8 cellular contexts compared by ENCODE assay signal in the genomic region with DNA sequence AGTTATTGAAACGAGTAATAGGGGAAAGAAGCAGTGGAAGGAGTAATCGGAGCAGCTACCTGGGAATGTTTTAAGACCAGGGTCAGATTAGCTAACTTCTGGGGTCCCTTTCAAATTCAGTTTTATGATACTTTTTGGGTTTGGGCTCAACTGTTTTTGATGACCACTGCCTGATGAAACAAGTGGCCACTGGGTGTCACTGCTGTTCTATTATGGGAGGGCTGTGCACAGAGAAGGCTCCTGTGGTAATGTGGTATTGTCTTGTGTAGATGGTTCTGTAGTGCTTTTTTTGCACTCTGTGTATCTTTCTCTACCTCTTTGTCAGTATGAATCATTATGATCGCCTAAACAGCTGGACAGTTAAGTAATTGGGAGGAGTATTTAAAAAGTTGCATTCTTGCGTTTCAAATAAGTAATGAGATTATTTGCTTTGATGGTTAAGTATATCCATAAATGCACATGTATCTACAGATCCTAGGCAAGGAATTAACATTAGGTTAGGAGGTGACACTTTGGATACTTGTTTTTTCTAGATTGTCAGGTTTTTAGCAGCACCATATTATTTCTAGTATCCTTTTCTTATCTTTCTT.
DNase-seq lines count a peak whose midpoint lies in the region; ATAC-seq and TF ChIP-seq lines count a peak whose summit lies in the region.

No MANE protein-coding gene starts in this region.

- H3K27ac ChIP-seq in neural progenitor cell = no peak overlapping the region

- H3K27me3 Mint-ChIP-seq in neural progenitor cell (ENCODE audit: insufficient read depth, low read depth) = no peaks in the 10 kb centered on the region

- H3K9me3 Mint-ChIP-seq in neural progenitor cell = peaks cover 5% of the 10 kb centered on the region

- H3F3A ChIP-seq in neural progenitor cell (ENCODE audit: low read depth) = no peaks in the 10 kb centered on the region

- H3K36me3 ChIP-seq in neural progenitor cell = no peaks in the 10 kb centered on the region

- H3K27ac Mint-ChIP-seq in neural progenitor cell = no peak overlapping the region

- H3K27me3 ChIP-seq in neural progenitor cell = no peaks in the 10 kb centered on the region

- peak in 10 of 14 donors; percentile 2 to 43 (median 15) for DNase-seq in C1 segment of cervical spinal cord (lab: John Stamatoyannopoulos, UW)
- DNase-seq in NCI-H146 (lab: John Stamatoyannopoulos, UW) = peak; percentile 36
- DNase-seq in fibroblast of pulmonary artery (ENCODE audit: low read depth) = peak; percentile 72
- peak; percentile 77 for DNase-seq in neural progenitor cell (ENCODE audit: low spot score)
- DNase-seq in activated effector memory CD4-positive, alpha-beta T cell treated with Interleukin-2 at 50 U/mL for 16 hours = no peak

- no peaks in the 10 kb centered on the region for H4K20me1 ChIP-seq in neural progenitor cell (ENCODE audit: low read depth)

- no peaks in the 10 kb centered on the region for H3K4me1 ChIP-seq in neural progenitor cell

- no peak overlapping the region for H3K4me3 Mint-ChIP-seq in neural progenitor cell

- peak; percentile 76 for TF ChIP-seq CTCF in WI38 (IDR thresholded peaks at IDR 0.05; ENCODE audit: low read depth, low read length)
- peak; percentile 80 for TF ChIP-seq CTCF in fibroblast of pulmonary artery (IDR thresholded peaks at IDR 0.05; ENCODE audit: low read length, missing control alignments)
- TF ChIP-seq CTCF in neural progenitor cell (IDR thresholded peaks at IDR 0.05) = peak; percentile 85

- H3K36me3 Mint-ChIP-seq in neural progenitor cell = no peaks in the 10 kb centered on the region

- no peaks in the 10 kb centered on the region for H3K79me2 ChIP-seq in neural progenitor cell (ENCODE audit: low read depth)

- H3K4me3 ChIP-seq in WI38 (ENCODE audit: low read depth, low read length) (no peak overlapping the region), fibroblast of pulmonary artery (replicated peaks; ENCODE audit: low read depth, low read length) (no peak overlapping the region), neural progenitor cell (no peak overlapping the region)

- H3K9me3 ChIP-seq in neural progenitor cell (ENCODE audit: low read depth) = no peaks in the 10 kb centered on the region

- peaks cover 2% of the 10 kb centered on the region for H3K4me1 Mint-ChIP-seq in neural progenitor cell

- no peak overlapping the region for H3K9ac ChIP-seq in neural progenitor cell

- ATAC-seq in GM18858 (IDR thresholded peaks at IDR 0.05; ENCODE audit: unreplicated experiment) (peak; percentile 81), HG02973 (IDR thresholded peaks at IDR 0.05; ENCODE audit: unreplicated experiment) (peak; percentile 81)

- H2AFZ ChIP-seq in neural progenitor cell (replicated peaks) = no peak overlapping the region

- no peak overlapping the region for H3K4me2 ChIP-seq in neural progenitor cell
